8 cellular contexts compared by ENCODE assay signal in genomic region chr5:138753794-138754698, GRCh38. TPM values are rescaled to one million over a fixed set of nuclear protein-coding genes. Genes with fewer than 3 reads are reported as not detected.
DNase-seq lines count a peak whose midpoint lies in the region; ATAC-seq lines count a peak whose summit lies in the region.

No MANE protein-coding gene starts in this region.

- peaks cover 33% of the 10 kb centered on the region for H3K4me1 Mint-ChIP-seq in activated T-cell treated with anti-CD3 and anti-CD28 coated beads, Interleukin-2, amount 50 U/mL, for 24 hours (ENCODE audit: low read depth)
- H3K4me1 Mint-ChIP-seq in stimulated activated naive B cell treated with anti-CD40 and anti-IgM and Interleukin-4, amounts not matched to agents 10 μg/mL and 1 μg/mL and 100 μg/mL, for 72 hours = peaks cover 27 to 43% of the 10 kb centered on the region in 2 donors

- peak overlapping the region; percentile 5 for H3K27ac Mint-ChIP-seq in activated T-cell treated with anti-CD3 and anti-CD28 coated beads, Interleukin-2, amount 50 U/mL, for 24 hours
- peak overlapping the region; percentile 81 for H3K27ac Mint-ChIP-seq in stimulated activated naive B cell treated with anti-CD40 and anti-IgM and Interleukin-4, amounts not matched to agents 10 μg/mL and 1 μg/mL and 100 μg/mL, for 72 hours

- no peaks in the 10 kb centered on the region for H3K9me3 Mint-ChIP-seq in activated T-cell treated with anti-CD3 and anti-CD28 coated beads, Interleukin-2, amount 50 U/mL, for 24 hours
- H3K9me3 Mint-ChIP-seq in stimulated activated naive B cell treated with anti-CD40 and anti-IgM and Interleukin-4, amounts not matched to agents 10 μg/mL and 1 μg/mL and 100 μg/mL, for 72 hours = peaks cover 5 to 10% of the 10 kb centered on the region in 2 donors

- peaks cover 31% of the 10 kb centered on the region for H3K4me1 ChIP-seq in muscle layer of colon (ENCODE audit: insufficient read depth, low read length)

- H3K4me3 ChIP-seq in muscle layer of colon (ENCODE audit: low read depth in 1 of 2, low read length in 2 of 2) = peak overlapping the region; percentile 85 to 93

- peak overlapping the region; percentile 98 for H3K27ac ChIP-seq in muscle layer of colon (ENCODE audit: low read depth, low read length)

- H3K27me3 ChIP-seq in muscle layer of colon (ENCODE audit: control insufficient read depth in 1 of 2, insufficient read depth in 2 of 2, low read length in 2 of 2) = no peaks in the 10 kb centered on the region

- peak; percentile 15 for ATAC-seq in HG03025 (IDR thresholded peaks at IDR 0.05; ENCODE audit: low FRiP score, unreplicated experiment)
- peak; percentile 50 to 59 for ATAC-seq in stimulated activated naive B cell treated with anti-CD40 and anti-IgM and Interleukin-4, amounts not matched to agents 10 μg/mL and 1 μg/mL and 100 μg/mL, for 72 hours (replicated peaks)

- peaks cover 59% of the 10 kb centered on the region for H3K27me3 Mint-ChIP-seq in activated T-cell treated with anti-CD3 and anti-CD28 coated beads, Interleukin-2, amount 50 U/mL, for 24 hours
- H3K27me3 Mint-ChIP-seq in stimulated activated naive B cell treated with anti-CD40 and anti-IgM and Interleukin-4, amounts not matched to agents 10 μg/mL and 1 μg/mL and 100 μg/mL, for 72 hours = no peaks in the 10 kb centered on the region

- no peaks in the 10 kb centered on the region for H3K9me3 ChIP-seq in muscle layer of colon (ENCODE audit: low read length)

- H3K4me3 Mint-ChIP-seq in activated T-cell treated with anti-CD3 and anti-CD28 coated beads, Interleukin-2, amount 50 U/mL, for 24 hours = peak overlapping the region; percentile 81
- H3K4me3 Mint-ChIP-seq in stimulated activated naive B cell treated with anti-CD40 and anti-IgM and Interleukin-4, amounts not matched to agents 10 μg/mL and 1 μg/mL and 100 μg/mL, for 72 hours = peak overlapping the region; percentile 83 to 86

- peak; percentile 38 for DNase-seq in G401 (ENCODE audit: low spot score)
- peak; percentile 70 for DNase-seq in NCI-H774 (lab: John Stamatoyannopoulos, UW)
- DNase-seq in activated T-cell treated with anti-CD3 and anti-CD28 coated beads, Interleukin-2, amount 50 U/mL, for 24 hours = peak; percentile 64
- peak; percentile 95 for DNase-seq in fibroblast of gingiva (ENCODE audit: low read depth)
- peak; percentile 73 for DNase-seq in stimulated activated naive B cell treated with anti-CD40 and anti-IgM and Interleukin-4, amounts not matched to agents 10 μg/mL and 1 μg/mL and 100 μg/mL, for 72 hours
- no peak for DNase-seq in NCI-H524 treated with DMSO at 0.1 percent for 48 hours (lab: John Stamatoyannopoulos, UW)

- in situ Hi-C loops in G401 (cut with HindIII; ENCODE audit: low sequenced_read_pairs) = no loop called here

- peaks cover 4% of the 10 kb centered on the region for H3K36me3 Mint-ChIP-seq in activated T-cell treated with anti-CD3 and anti-CD28 coated beads, Interleukin-2, amount 50 U/mL, for 24 hours (ENCODE audit: low read depth)
- H3K36me3 Mint-ChIP-seq in stimulated activated naive B cell treated with anti-CD40 and anti-IgM and Interleukin-4, amounts not matched to agents 10 μg/mL and 1 μg/mL and 100 μg/mL, for 72 hours = peaks cover 35 to 44% of the 10 kb centered on the region in 2 donors

- no peaks in the 10 kb centered on the region for H3K36me3 ChIP-seq in muscle layer of colon (ENCODE audit: insufficient read depth, low read length)

- H3K9ac ChIP-seq in muscle layer of colon (ENCODE audit: low read length) = peak overlapping the region; percentile 82

RNA-seq across cellular contexts. Expression of gene CTNNA1, which starts 0.8 kb away (rescaled TPM):
- 186 and 229 TPM in 2 replicates for total RNA-seq in G401 (2014; rRNA removed; shearing (Covaris generic))
